3 cellular contexts compared by ENCODE assay signal in genomic region chr22:30140414-30140813, GRCh38.
TF ChIP-seq lines count a peak whose summit lies in the region.

No MANE protein-coding gene starts in this region.

TF ChIP-seq in A549, 52 proteins besides CTCF, POLR2A, EP300 and RAD21:
- TF ChIP-seq MAFK (IDR thresholded peaks at IDR 0.05; ENCODE audit: partially characterized antibody) (peak; percentile 35), FOSB (CRISPR knock-in tag; IDR thresholded peaks at IDR 0.05) (no peak)

TF ChIP-seq in HCT116, 20 proteins besides CTCF, POLR2A, EP300 and RAD21:
- TF ChIP-seq SRF (IDR thresholded peaks at IDR 0.05; ENCODE audit: low read depth) (no peak), ZFX (IDR thresholded peaks at IDR 0.05) (no peak), SP1 (IDR thresholded peaks at IDR 0.05; ENCODE audit: low read depth) (no peak), EGR1 (IDR thresholded peaks at IDR 0.05; ENCODE audit: low read depth) (no peak), FOSL1 (IDR thresholded peaks at IDR 0.05; ENCODE audit: low read depth) (no peak)
TF ChIP-seq in HCT116: peak in this region for 0.

TF ChIP-seq in K562, 482 proteins besides CTCF, POLR2A, EP300 and RAD21:
- TF ChIP-seq C11orf30 (IDR thresholded peaks at IDR 0.05; ENCODE audit: low read depth) (peak; percentile 50; the same call in 1 of the 2 replicates), KAT2B (IDR thresholded peaks at IDR 0.05; ENCODE audit: low read depth, low read length) (no peak), ZBTB26 (CRISPR knock-in tag; IDR thresholded peaks at IDR 0.05) (no peak), ZNF695 (CRISPR knock-in tag; IDR thresholded peaks at IDR 0.05) (no peak), ZNF316 (IDR thresholded peaks at IDR 0.05) (peak; percentile 79), USF1 (CRISPR knock-in tag; IDR thresholded peaks at IDR 0.05) (no peak), ZNF551 (CRISPR knock-in tag; IDR thresholded peaks at IDR 0.05) (no peak), RBM17 (IDR thresholded peaks at IDR 0.05; ENCODE audit: borderline replicate concordance, low read depth, low read length) (no peak), ZNF778 (CRISPR knock-in tag; IDR thresholded peaks at IDR 0.05) (no peak), ETV1 (tag; conservative IDR thresholded peaks at IDR 0.05; ENCODE audit: low read depth) (no peak), JUN (IDR thresholded peaks at IDR 0.05; ENCODE audit: borderline replicate concordance, low read depth, low read length) (no peak), JUN (CRISPR knock-in tag; IDR thresholded peaks at IDR 0.05; ENCODE audit: borderline replicate concordance) (no peak)
